ENCODE assay signal across 21 cellular contexts in genomic region chr4:181594188-181594587, GRCh38.
DNase-seq lines count a peak whose midpoint lies in the region; ATAC-seq, FAIRE-seq and TF ChIP-seq lines count a peak whose summit lies in the region.
"Had no signal": no experiment of that assay in that cellular context is flagged by ENCODE, and none has a peak within 500 bp of the region (broad histone marks: within the 10 kb centered on the region; RNA-seq: fewer than 3 reads in every experiment).

No MANE protein-coding gene starts in this region.

- no peaks in the 10 kb centered on the region for H3K9me1 ChIP-seq in IMR-90 (ENCODE audit: insufficient read depth, low read length)

- H3K4me3 Mint-ChIP-seq in nephron progenitor cell, result no peak overlapping the region
- H3K4me3 Mint-ChIP-seq: B cell; CD4-positive, alpha-beta T cell; CD8-positive, alpha-beta T cell had no signal

- TF ChIP-seq POLR2A in A549 (IDR thresholded peaks at IDR 0.05; ENCODE audit: low read length) (no peak), IMR-90 (IDR thresholded peaks at IDR 0.05; ENCODE audit: low read depth, low read length) (no peak)

- no peak overlapping the region for H2BK20ac ChIP-seq in IMR-90 (ENCODE audit: low read depth, low read length)

- peak overlapping the region; percentile 71 for H3K27ac Mint-ChIP-seq in nephron progenitor cell
- H3K27ac Mint-ChIP-seq: B cell; CD4-positive, alpha-beta T cell; CD8-positive, alpha-beta T cell had no signal

- H2AFZ ChIP-seq in IMR-90 (replicated peaks; ENCODE audit: low read length, poor library complexity) (no peak overlapping the region), trophoblast cell (ENCODE audit: insufficient read depth, low read length, poor library complexity) (no peak overlapping the region)

- H3K4ac ChIP-seq in IMR-90 (ENCODE audit: low read depth, low read length), result no peak overlapping the region
- H3K4ac ChIP-seq in trophoblast cell (ENCODE audit: low read depth, low read length), result no peak overlapping the region

- H3K36me3 ChIP-seq in IMR-90 (ENCODE audit: control insufficient read depth, insufficient read depth, low read length) (no peaks in the 10 kb centered on the region), trophoblast cell (ENCODE audit: control insufficient read depth in 1 of 2, insufficient read depth in 2 of 2, low read length in 2 of 2) (no peaks in the 10 kb centered on the region)
- H3K36me3 ChIP-seq: BLaER1 treated with 17β-estradiol and CSF1 and Interleukin-3, amounts not matched to agents 10 nM and 100 nM had no signal

- BruUV-seq in IMR-90 (replicated peaks; lab: Mats Ljungman, UMichigan), result no TSS peak

- H2BK12ac ChIP-seq in trophoblast cell (ENCODE audit: low read length), result no peak overlapping the region

- intact Hi-C loops in IMR-90 (cut with micrococcal nuclease), result no loop called here

- H3K36me3 Mint-ChIP-seq in nephron progenitor cell (ENCODE audit: low read depth), result no peaks in the 10 kb centered on the region
- H3K36me3 Mint-ChIP-seq: CD8-positive, alpha-beta T cell had no signal

- POLR2A ChIA-PET in A549 (lab: Yijun Ruan, JAX), result no interaction called here
- POLR2A ChIA-PET in IMR-90 (lab: Charles Lee; ENCODE audit: unreplicated experiment), result no interaction called here

- TF ChIP-seq RAD21 in A549 (conservative IDR thresholded peaks at IDR 0.05 in 1 of 2, IDR thresholded peaks at IDR 0.05 in 1 of 2) (no peak), IMR-90 (IDR thresholded peaks at IDR 0.05; ENCODE audit: low read length) (no peak)

- H2BK120ac ChIP-seq in IMR-90 (ENCODE audit: low read depth, low read length) (no peak overlapping the region), trophoblast cell (ENCODE audit: insufficient read depth, low read length, poor library complexity) (no peak overlapping the region)

- H3K4me1 Mint-ChIP-seq in nephron progenitor cell, result peaks cover 24% of the 10 kb centered on the region
- H3K4me1 Mint-ChIP-seq: B cell had no signal

- TF ChIP-seq CTCF in A549 (IDR thresholded peaks at IDR 0.05), result no peak
- TF ChIP-seq CTCF in IMR-90 (conservative IDR thresholded peaks at IDR 0.05; ENCODE audit: low read depth, low read length), result no peak
- TF ChIP-seq CTCF in nephron progenitor cell (IDR thresholded peaks at IDR 0.05), result no peak

- H3K79me1 ChIP-seq in IMR-90 (ENCODE audit: low read depth in 1 of 2, low read length in 2 of 2) (no peaks in the 10 kb centered on the region), trophoblast cell (ENCODE audit: low read length) (no peaks in the 10 kb centered on the region)

- H3K23ac ChIP-seq in IMR-90 (ENCODE audit: low read depth, low read length) (no peak overlapping the region), trophoblast cell (ENCODE audit: low read length) (no peak overlapping the region)

- H4K12ac ChIP-seq in trophoblast cell (ENCODE audit: low read depth, low read length), result no peak overlapping the region

- no peak overlapping the region for H3K56ac ChIP-seq in IMR-90 (ENCODE audit: extremely low read depth, insufficient read depth, low read length)

- no peak for FAIRE-seq in A549 (lab: Jason Lieb, UNC)
- FAIRE-seq: A204.1, D721Med, G401.6, GM12891, GM19239 had no signal

- H3K9me3 Mint-ChIP-seq in nephron progenitor cell, result peaks cover 7% of the 10 kb centered on the region

- H3K79me2 ChIP-seq in trophoblast cell (ENCODE audit: control insufficient read depth, insufficient read depth, low read length, poor library complexity), result no peaks in the 10 kb centered on the region

- TF ChIP-seq EP300 in A549 (IDR thresholded peaks at IDR 0.05), result no peak

- in situ Hi-C loops in IMR-90 (cut with MboI; ENCODE audit: low sequenced_read_pairs), result no loop called here

- CTCF ChIA-PET in A549 (lab: Yijun Ruan, JAX), result no interaction called here
- CTCF ChIA-PET in IMR-90 (lab: Yijun Ruan, JAX), result no interaction called here

- H3K14ac ChIP-seq in IMR-90 (replicated peaks; ENCODE audit: low read depth, low read length) (no peak overlapping the region), trophoblast cell (ENCODE audit: low read length) (no peak overlapping the region)

- no peak overlapping the region for H2AK5ac ChIP-seq in IMR-90 (ENCODE audit: low read depth, low read length)
- no peak overlapping the region for H2AK5ac ChIP-seq in trophoblast cell (ENCODE audit: low read length)

- H3K18ac ChIP-seq in IMR-90 (ENCODE audit: low read depth, low read length) (no peak overlapping the region), trophoblast cell (ENCODE audit: low read length) (no peak overlapping the region)

- ATAC-seq in A549 (no peak), IMR-90 (ENCODE audit: low read depth) (no peak), HG02759 (IDR thresholded peaks at IDR 0.05; ENCODE audit: unreplicated experiment) (no peak)
- ATAC-seq: CD8-positive, alpha-beta T cell had no signal

- H3K27ac ChIP-seq in A549 (no peak overlapping the region), IMR-90 (ENCODE audit: insufficient read depth, low read length) (no peak overlapping the region), trophoblast cell (ENCODE audit: low read depth, low read length) (no peak overlapping the region)
- H3K27ac ChIP-seq: BLaER1 treated with 17β-estradiol and CSF1 and Interleukin-3, amounts not matched to agents 10 nM and 100 nM; C4-2B had no signal

- H3K9ac ChIP-seq in IMR-90 (ENCODE audit: low read depth, low read length) (no peak overlapping the region), trophoblast cell (ENCODE audit: low read length) (no peak overlapping the region)
- H3K9ac ChIP-seq: BLaER1 treated with 17β-estradiol and CSF1 and Interleukin-3, amounts not matched to agents 10 nM and 100 nM had no signal

- H3K4me3 ChIP-seq in A549, result no peak overlapping the region
- H3K4me3 ChIP-seq in IMR-90 (ENCODE audit: insufficient read depth, low read depth, low read length), result no peak overlapping the region
- no peak overlapping the region for H3K4me3 ChIP-seq in trophoblast cell (ENCODE audit: low read depth, low read length)
- H3K4me3 ChIP-seq: BLaER1 treated with 17β-estradiol and CSF1 and Interleukin-3, amounts not matched to agents 10 nM and 100 nM had no signal

- no peaks in the 10 kb centered on the region for H4K20me1 ChIP-seq in IMR-90 (ENCODE audit: insufficient read depth, low read length)
- H4K20me1 ChIP-seq: BLaER1 treated with 17β-estradiol and CSF1 and Interleukin-3, amounts not matched to agents 10 nM and 100 nM had no signal

- H2AK9ac ChIP-seq in IMR-90 (replicated peaks; ENCODE audit: low read depth, low read length, poor library complexity), result no peak overlapping the region

- H4K8ac ChIP-seq in IMR-90 (ENCODE audit: low read depth in 2 of 2, low read length in 2 of 2) (no peak overlapping the region), trophoblast cell (ENCODE audit: low read depth, low read length) (no peak overlapping the region)

- dilution Hi-C loops in IMR-90 (cut with HindIII; ENCODE audit: low sequenced_read_pairs, unreplicated experiment), result no loop called here

- no peak overlapping the region for H2BK15ac ChIP-seq in IMR-90 (ENCODE audit: low read depth, low read length)

- H3K9me3 ChIP-seq in A549, result no peaks in the 10 kb centered on the region
- H3K9me3 ChIP-seq in IMR-90 (ENCODE audit: control insufficient read depth, insufficient read depth, low read length), result no peaks in the 10 kb centered on the region
- H3K9me3 ChIP-seq in trophoblast cell (ENCODE audit: insufficient read depth, low read depth, low read length), result no peaks in the 10 kb centered on the region
- H3K9me3 ChIP-seq: Caco-2 had no signal

- H4K91ac ChIP-seq in IMR-90 (ENCODE audit: insufficient read depth, low read depth, low read length) (no peak overlapping the region), trophoblast cell (ENCODE audit: low read depth, low read length) (no peak overlapping the region)

- DNase-seq in A549 (ENCODE audit: low read depth in 1 of 2, low spot score in 1 of 2) (no peak), IMR-90 (no peak), nephron progenitor cell (no peak), trophoblast cell (no peak)
- DNase-seq: 8988T; AML-193; Caco-2; Calu3; CD4-positive, alpha-beta T cell; CD8-positive, alpha-beta T cell; DMS79 treated with DMSO at 0.1 percent for 48 hours; GF-D8 had no signal

- peaks cover 4% of the 10 kb centered on the region for H3K27me3 Mint-ChIP-seq in nephron progenitor cell (ENCODE audit: low read depth, poor library complexity)
- H3K27me3 Mint-ChIP-seq: B cell; CD4-positive, alpha-beta T cell had no signal

- no peaks in the 10 kb centered on the region for H3K27me3 ChIP-seq in IMR-90 (ENCODE audit: control insufficient read depth, insufficient read depth, low read length)
- H3K27me3 ChIP-seq in trophoblast cell (ENCODE audit: insufficient read depth, low read length), result no peaks in the 10 kb centered on the region
- H3K27me3 ChIP-seq: BLaER1 treated with 17β-estradiol and CSF1 and Interleukin-3, amounts not matched to agents 10 nM and 100 nM had no signal

- no peak overlapping the region for H4K5ac ChIP-seq in IMR-90 (ENCODE audit: low read depth, low read length)

- H3K4me2 ChIP-seq in A549, result no peak overlapping the region
- H3K4me2 ChIP-seq in IMR-90 (ENCODE audit: low read depth, low read length), result no peak overlapping the region
- no peak overlapping the region for H3K4me2 ChIP-seq in trophoblast cell (ENCODE audit: low read length)
- H3K4me2 ChIP-seq: BLaER1 treated with 17β-estradiol and CSF1 and Interleukin-3, amounts not matched to agents 10 nM and 100 nM had no signal

- no peak overlapping the region for H2BK5ac ChIP-seq in IMR-90 (ENCODE audit: low read depth, low read length, poor library complexity, severe bottlenecking)
- no peak overlapping the region for H2BK5ac ChIP-seq in trophoblast cell (ENCODE audit: low read depth, low read length, poor library complexity)

- no peaks in the 10 kb centered on the region for H3K4me1 ChIP-seq in A549
- H3K4me1 ChIP-seq in IMR-90 (ENCODE audit: control insufficient read depth, insufficient read depth, low read length), result no peaks in the 10 kb centered on the region
- H3K4me1 ChIP-seq in trophoblast cell (ENCODE audit: control insufficient read depth in 1 of 2, insufficient read depth in 2 of 2, low read length in 2 of 2), result no peaks in the 10 kb centered on the region
- H3K4me1 ChIP-seq: Caco-2 had no signal

TF ChIP-seq in A549, 52 proteins besides CTCF, POLR2A, EP300 and RAD21:
- TF ChIP-seq NFE2L2 (conservative IDR thresholded peaks at IDR 0.05; ENCODE audit: low read length), result no peak
- TF ChIP-seq MAFK (IDR thresholded peaks at IDR 0.05; ENCODE audit: partially characterized antibody), result peak; percentile 53

TF ChIP-seq in IMR-90, 13 proteins besides CTCF, POLR2A, EP300 and RAD21:
- peak; percentile 89 for TF ChIP-seq MAFK (IDR thresholded peaks at IDR 0.05; ENCODE audit: low read depth, low read length)
- TF ChIP-seq ELK1 (IDR thresholded peaks at IDR 0.05; ENCODE audit: borderline replicate concordance, low read depth, low read length), result no peak
